In genomic region chr17:32828822-32829221, GRCh38 we compare ENCODE assay signal across 11 cellular contexts. TPM values are rescaled to one million over a fixed set of nuclear protein-coding genes. Genes with fewer than 3 reads are reported as not detected.
DNase-seq lines count a peak whose midpoint lies in the region; ATAC-seq and TF ChIP-seq lines count a peak whose summit lies in the region.
"Had no signal": no experiment of that assay in that cellular context is flagged by ENCODE, and none has a peak within 500 bp of the region (broad histone marks: within the 10 kb centered on the region; RNA-seq: fewer than 3 reads in every experiment).

No MANE protein-coding gene starts in this region.

- H3K4me1 ChIP-seq in hepatocyte (ENCODE audit: insufficient read depth) (peaks cover 14% of the 10 kb centered on the region), upper lobe of left lung (peaks cover 0 to 12% (median 5%) of the 10 kb centered on the region in 4 donors), OCI-LY7 (ENCODE audit: insufficient read depth, low read length, poor library complexity, severe bottlenecking) (no peaks in the 10 kb centered on the region)
- H3K4me1 ChIP-seq: neural progenitor cell had no signal

- H3K79me2 ChIP-seq in hepatocyte (peaks cover 61% of the 10 kb centered on the region), OCI-LY7 (ENCODE audit: insufficient read depth, low read depth, low read length) (no peaks in the 10 kb centered on the region)

- no peak for TF ChIP-seq CTCF in hepatocyte (IDR thresholded peaks at IDR 0.05; ENCODE audit: poor library complexity)
- no peak for TF ChIP-seq CTCF in upper lobe of left lung (IDR thresholded peaks at IDR 0.05)
- no peak for TF ChIP-seq CTCF in OCI-LY7 (conservative IDR thresholded peaks at IDR 0.05; ENCODE audit: low read length)
- TF ChIP-seq CTCF in nephron progenitor cell (IDR thresholded peaks at IDR 0.05) = no peak

- H2AFZ ChIP-seq in hepatocyte = no peak overlapping the region
- H2AFZ ChIP-seq in OCI-LY7 (ENCODE audit: low read length) = no peak overlapping the region
- H2AFZ ChIP-seq: neural progenitor cell had no signal

- H3K9me3 ChIP-seq in hepatocyte (ENCODE audit: low read depth) (no peaks in the 10 kb centered on the region), upper lobe of left lung (no peaks in the 10 kb centered on the region), OCI-LY7 (ENCODE audit: low read length) (no peaks in the 10 kb centered on the region)

- peaks cover 6% of the 10 kb centered on the region for H3K4me1 Mint-ChIP-seq in nephron progenitor cell
- H3K4me1 Mint-ChIP-seq in effector memory CD8-positive, alpha-beta T cell (ENCODE audit: low read depth in 2 of 2) = peaks cover 4 to 8% of the 10 kb centered on the region in 2 donors
- H3K4me1 Mint-ChIP-seq: neural progenitor cell had no signal

- H4K20me1 ChIP-seq in hepatocyte (ENCODE audit: insufficient read depth, poor library complexity, severe bottlenecking) (no peaks in the 10 kb centered on the region), OCI-LY7 (ENCODE audit: insufficient read depth, low read length) (no peaks in the 10 kb centered on the region)

- 77% methylated on average over 2 of the region's 2 CpGs for WGBS in hepatocyte (ENCODE audit: low lambda C conversion rate, missing lambda C conversion rate)
- 58 to 59% methylated on average over 2 of the region's 2 CpGs for WGBS in upper lobe of left lung, 2 donors

- DNase-seq in ACHN = peak; percentile 13
- no peak for DNase-seq in hepatocyte (ENCODE audit: low spot score)
- DNase-seq in upper lobe of left lung = no peak
- no peak for DNase-seq in OCI-LY7 (ENCODE audit: low spot score)
- DNase-seq in nephron progenitor cell = no peak
- no peak for DNase-seq in effector memory CD8-positive, alpha-beta T cell
- DNase-seq: NCI-H526 treated with DMSO at 0.1 percent for 48 hours had no signal

- ATAC-seq in GM21381 (IDR thresholded peaks at IDR 0.05; ENCODE audit: unreplicated experiment) = peak; percentile 3
- ATAC-seq in HG03442 (IDR thresholded peaks at IDR 0.05; ENCODE audit: unreplicated experiment) = peak; percentile 10
- ATAC-seq in upper lobe of left lung (ENCODE audit: low FRiP score in 2 of 2) = no peak
- no peak for ATAC-seq in effector memory CD8-positive, alpha-beta T cell (replicated peaks)
- ATAC-seq: WTC11 had no signal

- intact Hi-C loops in OCI-LY7 (cut with micrococcal nuclease; ENCODE audit: unreplicated experiment) = no loop called here

- no peaks in the 10 kb centered on the region for H3K36me3 Mint-ChIP-seq in nephron progenitor cell (ENCODE audit: low read depth)
- peaks cover 2% of the 10 kb centered on the region for H3K36me3 Mint-ChIP-seq in effector memory CD8-positive, alpha-beta T cell (ENCODE audit: insufficient read depth)
- H3K36me3 Mint-ChIP-seq: neural progenitor cell, WTC11 had no signal

- H3K27me3 ChIP-seq in hepatocyte = no peaks in the 10 kb centered on the region
- no peaks in the 10 kb centered on the region for H3K27me3 ChIP-seq in upper lobe of left lung
- H3K27me3 ChIP-seq: neural progenitor cell had no signal

- H3K4me3 ChIP-seq in hepatocyte (no peak overlapping the region), upper lobe of left lung (no peak overlapping the region), OCI-LY7 (ENCODE audit: low read depth, low read length, poor library complexity, severe bottlenecking) (no peak overlapping the region)
- H3K4me3 ChIP-seq: neural progenitor cell had no signal

- no TSS peak for BruUV-seq in OCI-LY7 (replicated peaks; lab: Mats Ljungman, UMichigan)

- TF ChIP-seq POLR2A in upper lobe of left lung (IDR thresholded peaks at IDR 0.05) = no peak

- H3K36me3 ChIP-seq in hepatocyte (replicated peaks; ENCODE audit: insufficient read depth, low read depth) (no peaks in the 10 kb centered on the region), upper lobe of left lung (no peaks in the 10 kb centered on the region), OCI-LY7 (ENCODE audit: insufficient read depth, low read length) (no peaks in the 10 kb centered on the region)
- H3K36me3 ChIP-seq: neural progenitor cell had no signal

- H3K4me2 ChIP-seq in hepatocyte (peak overlapping the region; percentile 59), OCI-LY7 (ENCODE audit: low read length) (no peak overlapping the region)
- H3K4me2 ChIP-seq: neural progenitor cell had no signal

- peak overlapping the region; percentile 52 for H3K27ac ChIP-seq in hepatocyte
- peak overlapping the region in 1 of 4 donors; percentile 46 for H3K27ac ChIP-seq in upper lobe of left lung
- H3K27ac ChIP-seq in OCI-LY7 (ENCODE audit: low read depth, low read length, poor library complexity, severe bottlenecking) = no peak overlapping the region
- H3K27ac ChIP-seq: neural progenitor cell had no signal

- H3K27me3 Mint-ChIP-seq in nephron progenitor cell (ENCODE audit: low read depth, poor library complexity) = peaks cover 2% of the 10 kb centered on the region
- peaks cover 6 to 7% of the 10 kb centered on the region in 2 donors for H3K27me3 Mint-ChIP-seq in effector memory CD8-positive, alpha-beta T cell

- H3K27ac Mint-ChIP-seq in nephron progenitor cell = no peak overlapping the region
- H3K27ac Mint-ChIP-seq in effector memory CD8-positive, alpha-beta T cell = no peak overlapping the region
- H3K27ac Mint-ChIP-seq: neural progenitor cell, WTC11 had no signal

- no peaks in the 10 kb centered on the region for H3K9me3 Mint-ChIP-seq in nephron progenitor cell
- H3K9me3 Mint-ChIP-seq in effector memory CD8-positive, alpha-beta T cell = no peaks in the 10 kb centered on the region
- H3K9me3 Mint-ChIP-seq: neural progenitor cell, WTC11 had no signal

- no peaks in the 10 kb centered on the region for H3K9me2 ChIP-seq in hepatocyte (replicated peaks; ENCODE audit: insufficient read depth)
- no peaks in the 10 kb centered on the region for H3K9me2 ChIP-seq in OCI-LY7 (ENCODE audit: insufficient read depth, low read length)

- CTCF ChIA-PET in OCI-LY7 (lab: Charles Lee; ENCODE audit: unreplicated experiment) = no interaction called here

- no peak for TF ChIP-seq EP300 in upper lobe of left lung (IDR thresholded peaks at IDR 0.05)

- in situ Hi-C loops in ACHN (cut with HindIII; ENCODE audit: low pct_ligation_motif_present, low pct_unique_long_range_greater_than_20kb, low sequenced_read_pairs) = no loop called here

- H3K4me3 Mint-ChIP-seq in nephron progenitor cell = no peak overlapping the region
- no peak overlapping the region for H3K4me3 Mint-ChIP-seq in effector memory CD8-positive, alpha-beta T cell
- H3K4me3 Mint-ChIP-seq: neural progenitor cell, WTC11 had no signal

- POLR2A ChIA-PET in OCI-LY7 (lab: Charles Lee) = no interaction called here

RNA-seq across cellular contexts. Expression of gene MYO1D, which starts 48.1 kb away (rescaled TPM):
- total RNA-seq in hepatocyte = 63.2 and 89.0 TPM in 2 replicates
- 34.3 and 36.2 TPM in 2 replicates for polyA plus RNA-seq in hepatocyte
- total RNA-seq in upper lobe of left lung = 100 to 1,000 TPM in 3 of 6 donors, 10 to 100 TPM in 3; 63.0 to 139 (median 91.9) TPM
- total RNA-seq in OCI-LY7 (2014; rRNA removed; shearing (Covaris generic)) = 0.09 TPM in 1 of 2 replicates, not detected in the other
- total RNA-seq in OCI-LY7 (2022) = 0.20 and 0.89 TPM in 2 replicates

Comparison
In these comparisons a context has a peak if more than half of its experiments do, and no peak if none do; other contexts are left out.
1. ATAC-seq: peak in GM21381 (single experiment) and HG03442 (single experiment); none in upper lobe of left lung (0 of 2) and effector memory CD8-positive, alpha-beta T cell (single experiment).
2. RNA of gene MYO1D, which starts 48.1 kb away (total RNA-seq): 63.0 to 139 TPM in upper lobe of left lung and 63.2 to 89.0 TPM in hepatocyte; 0.09 to 0.89 TPM in OCI-LY7; every median in the first group is over 10 times any median in the second.